ENCODE assay signal across 22 cellular contexts in genomic region chr2:72833084-72833714, GRCh38. TPM values are rescaled to one million over a fixed set of nuclear protein-coding genes. Genes with fewer than 3 reads are reported as not detected.
DNase-seq lines count a peak whose midpoint lies in the region; ATAC-seq and TF ChIP-seq lines count a peak whose summit lies in the region.
"Had no signal": no experiment of that assay in that cellular context is flagged by ENCODE, and none has a peak within 500 bp of the region (broad histone marks: within the 10 kb centered on the region; RNA-seq: fewer than 3 reads in every experiment).

No MANE protein-coding gene starts in this region.

- H3K4me3 ChIP-seq in psoas muscle: no peak overlapping the region
- H3K4me3 ChIP-seq: ascending aorta, BLaER1, colonic mucosa, heart left ventricle, SJSA1, thoracic aorta had no signal

- no peak overlapping the region for H3K27ac ChIP-seq in psoas muscle
- H3K27ac ChIP-seq: ascending aorta, BLaER1, colonic mucosa, heart left ventricle, SJSA1, thoracic aorta had no signal

- DNase-seq in CD1c-positive myeloid dendritic cell (ENCODE audit: extremely low spot score) (peak; percentile 20), COR-L47 (lab: John Stamatoyannopoulos, UW) (peak; percentile 1), OCI-M2 (lab: John Stamatoyannopoulos, UW; ENCODE audit: unreplicated experiment) (peak; percentile 34), dermis blood vessel endothelial cell (peak; percentile 35), nucleus accumbens (lab: John Stamatoyannopoulos, UW) (no peak), NCI-H1436 treated with DMSO at 0.1 percent for 48 hours (lab: John Stamatoyannopoulos, UW) (no peak), psoas muscle (no peak), NCI-H2029 treated with DMSO at 0.1 percent for 48 hours (lab: John Stamatoyannopoulos, UW) (no peak)
- DNase-seq: activated CD8-positive, alpha-beta memory T cell treated with anti-CD3 and anti-CD28 coated beads for 24 hours; colonic mucosa; DMS79 treated with DMSO at 0.1 percent for 48 hours; heart left ventricle; islet precursor cell; mesenchymal stem cell; MV-4-11; NK-92 treated with Interleukin-12 subunit alpha and Interleukin-12 subunit beta, amount 100 ng/mL, for 24 hours; right cardiac atrium had no signal

- H3K4me1 ChIP-seq in psoas muscle: no peaks in the 10 kb centered on the region
- H3K4me1 ChIP-seq: ascending aorta, BLaER1, colonic mucosa had no signal

- no peaks in the 10 kb centered on the region for H3K9me3 ChIP-seq in psoas muscle
- H3K9me3 ChIP-seq: ascending aorta, BLaER1, colonic mucosa, heart left ventricle, SJSA1, thoracic aorta had no signal

- no peaks in the 10 kb centered on the region for H3K27me3 ChIP-seq in psoas muscle (ENCODE audit: insufficient read depth in 3 of 3, low read length in 2 of 3)
- H3K27me3 ChIP-seq: ascending aorta, BLaER1, colonic mucosa, heart left ventricle, SJSA1 had no signal

- intact Hi-C loops in psoas muscle (cut with DNase I): no loop called here

- no peak for ATAC-seq in psoas muscle
- ATAC-seq: esophagus mucosa, heart left ventricle, right cardiac atrium had no signal

- H3K36me3 ChIP-seq in psoas muscle (ENCODE audit: insufficient read depth in 1 of 2, low read depth in 1 of 2): no peaks in the 10 kb centered on the region
- H3K36me3 ChIP-seq: ascending aorta, BLaER1, colonic mucosa, heart left ventricle, SJSA1, thoracic aorta had no signal

- no peak for TF ChIP-seq CTCF in psoas muscle (IDR thresholded peaks at IDR 0.05)

- 74 to 85% (median 80%) methylated on average over 5 of the region's 5 CpGs for WGBS in psoas muscle, 3 donors

RNA-seq across cellular contexts. Expression of gene EXOC6B, which starts 7.4 kb away (rescaled TPM):
- total RNA-seq in dermis blood vessel endothelial cell (23.3 and 45.7 TPM in 2 replicates), psoas muscle (10 to 100 TPM; 14.1 to 26.8 (median 20.4) TPM)
- 1 to 10 TPM; 4.4 to 7.9 (median 5.1) TPM for polyA plus RNA-seq in psoas muscle

RNA-seq across cellular contexts. Expression of gene SPR, which starts 54.0 kb away (rescaled TPM):
- total RNA-seq in dermis blood vessel endothelial cell: 51.7 and 52.4 TPM in 2 replicates
- 10 to 100 TPM; 23.3 to 34.0 (median 29.1) TPM for total RNA-seq in psoas muscle
- polyA plus RNA-seq in psoas muscle: 10 to 100 TPM; 19.1 to 46.0 (median 39.1) TPM

Comparison
In these comparisons a context has a peak if more than half of its experiments do, and no peak if none do; other contexts are left out.
1. DNase-seq: peak in CD1c-positive myeloid dendritic cell (single experiment), COR-L47 (single experiment), OCI-M2 (single experiment) and dermis blood vessel endothelial cell (single experiment); none in nucleus accumbens (0 of 56), NCI-H1436 treated with DMSO at 0.1 percent for 48 hours (single experiment), psoas muscle (0 of 2) and NCI-H2029 treated with DMSO at 0.1 percent for 48 hours (single experiment).